Comparison of ENCODE assay signal across 8 cellular contexts in the genomic region with DNA sequence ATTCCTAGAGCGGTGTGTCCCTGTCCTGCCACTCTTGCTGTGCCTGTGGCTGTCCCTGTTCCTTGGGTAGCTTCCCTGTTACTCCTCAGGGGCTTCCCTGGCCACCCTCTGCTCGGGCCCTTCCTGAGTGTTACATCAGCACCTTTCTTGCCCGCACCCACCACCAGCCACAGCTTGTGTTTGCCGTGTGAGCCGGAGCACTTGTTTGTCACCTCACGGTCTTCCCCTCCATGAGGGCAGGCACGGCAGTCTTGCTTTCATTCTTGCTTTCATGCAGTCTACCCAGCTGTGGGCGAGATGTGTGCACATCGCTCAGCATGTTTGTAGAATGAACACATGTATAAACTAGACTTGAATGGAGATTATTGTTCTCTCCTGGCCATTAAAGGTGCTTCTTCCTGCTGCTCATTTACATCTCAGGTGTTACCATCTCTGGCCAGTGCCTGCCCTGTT. TPM values are rescaled to one million over a fixed set of nuclear protein-coding genes. Genes with fewer than 3 reads are reported as not detected.
DNase-seq lines count a peak whose midpoint lies in the region; ATAC-seq and TF ChIP-seq lines count a peak whose summit lies in the region.

No MANE protein-coding gene starts in this region.

- H3K4me3 ChIP-seq in A673 (ENCODE audit: low read depth, low read length, poor library complexity, severe bottlenecking): no peak overlapping the region
- H3K4me3 ChIP-seq in stomach: no peak overlapping the region

- peaks cover 49% of the 10 kb centered on the region for H3K36me3 Mint-ChIP-seq in activated CD4-positive, alpha-beta T cell treated with anti-CD3 and anti-CD28 coated beads, Interleukin-2, amount 10 ng/mL, durations not matched to agents 24 days and 14 days (ENCODE audit: low read depth)
- no peaks in the 10 kb centered on the region for H3K36me3 Mint-ChIP-seq in HFFc6 (ENCODE audit: low read depth)

- ATAC-seq in GM19351 (IDR thresholded peaks at IDR 0.05; ENCODE audit: unreplicated experiment) (peak; percentile 71), HG03354 (IDR thresholded peaks at IDR 0.05; ENCODE audit: poor library complexity, severe bottlenecking, unreplicated experiment) (peak; percentile 80), foreskin keratinocyte (peak; percentile 69)

- no peak for TF ChIP-seq CTCF in A673 (conservative IDR thresholded peaks at IDR 0.05; ENCODE audit: low read depth, low read length)
- TF ChIP-seq CTCF in foreskin keratinocyte (conservative IDR thresholded peaks at IDR 0.05): no peak
- no peak for TF ChIP-seq CTCF in stomach (IDR thresholded peaks at IDR 0.05)
- TF ChIP-seq CTCF in HFFc6 (IDR thresholded peaks at IDR 0.05): no peak

- H3K4me1 ChIP-seq in A673 (ENCODE audit: insufficient read depth, low read length, poor library complexity, severe bottlenecking) (peaks cover 23% of the 10 kb centered on the region), foreskin keratinocyte (peaks cover 5% of the 10 kb centered on the region), stomach (peaks cover 0 to 36% (median 13%) of the 10 kb centered on the region in 4 donors)

- H3K9me3 ChIP-seq in A673 (ENCODE audit: low read depth, low read length, poor library complexity, severe bottlenecking): no peaks in the 10 kb centered on the region
- H3K9me3 ChIP-seq in stomach: no peaks in the 10 kb centered on the region

- H3K4me3 Mint-ChIP-seq in activated CD4-positive, alpha-beta T cell treated with anti-CD3 and anti-CD28 coated beads, Interleukin-2, amount 10 ng/mL, durations not matched to agents 24 days and 14 days: peak overlapping the region; percentile 83
- no peak overlapping the region for H3K4me3 Mint-ChIP-seq in HFFc6

- no peak for TF ChIP-seq EP300 in stomach (IDR thresholded peaks at IDR 0.05)

- no TSS peak for BruUV-seq in A673 (replicated peaks; lab: Mats Ljungman, UMichigan)

- no peak for TF ChIP-seq POLR2A in stomach (IDR thresholded peaks at IDR 0.05)

- no peaks in the 10 kb centered on the region for H3K36me3 ChIP-seq in A673 (ENCODE audit: insufficient read depth, low read length, poor library complexity, severe bottlenecking)
- H3K36me3 ChIP-seq in stomach: no peaks in the 10 kb centered on the region

- H3K27me3 Mint-ChIP-seq in activated CD4-positive, alpha-beta T cell treated with anti-CD3 and anti-CD28 coated beads, Interleukin-2, amount 10 ng/mL, durations not matched to agents 24 days and 14 days: no peaks in the 10 kb centered on the region
- H3K27me3 Mint-ChIP-seq in HFFc6 (ENCODE audit: insufficient read depth): no peaks in the 10 kb centered on the region; the same call in 1 of the 2 replicates

- peak overlapping the region; percentile 40 for H3K27ac ChIP-seq in A673 (ENCODE audit: low read depth, low read length, poor library complexity, severe bottlenecking)
- no peak overlapping the region for H3K27ac ChIP-seq in foreskin keratinocyte
- H3K27ac ChIP-seq in stomach: peak overlapping the region in 3 of 5 donors; percentile 39 to 63 (median 41)

- DNase-seq in A673 (ENCODE audit: low spot score) (no peak), foreskin keratinocyte (peak; percentile 59 to 61), stomach (peak; percentile 49), HFFc6 (no peak), GM19240 (ENCODE audit: insufficient read length, low spot score) (no peak)
- DNase-seq in activated CD4-positive, alpha-beta T cell treated with anti-CD3 and anti-CD28 coated beads, Interleukin-2, amount 10 ng/mL, durations not matched to agents 24 days and 14 days: peak; percentile 90

- CTCF ChIA-PET in A673 (lab: Charles Lee): interaction anchor here (0.6 kb wide), 1 partner anchor 102 kb away, joined by 6 read pairs; no protein-coding TSS in a partner anchor

- intact Hi-C loops in A673 (cut with micrococcal nuclease; ENCODE audit: unreplicated experiment): no loop called here
- intact Hi-C loops in activated CD4-positive, alpha-beta T cell treated with anti-CD3 and anti-CD28 coated beads, Interleukin-2, amount 10 ng/mL, durations not matched to agents 24 days and 14 days (cut with micrococcal nuclease): loop anchor here (1.0 kb wide), 2 partner anchors 12 to 41 kb away; no protein-coding TSS in a partner anchor
- intact Hi-C loops in stomach (cut with DNase I; ENCODE audit: low total_unique reads): no loop called here

- H3K9me3 Mint-ChIP-seq in activated CD4-positive, alpha-beta T cell treated with anti-CD3 and anti-CD28 coated beads, Interleukin-2, amount 10 ng/mL, durations not matched to agents 24 days and 14 days: no peaks in the 10 kb centered on the region
- H3K9me3 Mint-ChIP-seq in HFFc6: no peaks in the 10 kb centered on the region

- H3K27me3 ChIP-seq in A673 (replicated peaks; ENCODE audit: insufficient read depth, low read depth, low read length, poor library complexity): no peaks in the 10 kb centered on the region
- no peaks in the 10 kb centered on the region for H3K27me3 ChIP-seq in foreskin keratinocyte
- no peaks in the 10 kb centered on the region for H3K27me3 ChIP-seq in stomach

- WGBS in stomach, 5 donors: 30 to 59% (median 48%) methylated on average over 9 of the region's 9 CpGs

- H3K27ac Mint-ChIP-seq in activated CD4-positive, alpha-beta T cell treated with anti-CD3 and anti-CD28 coated beads, Interleukin-2, amount 10 ng/mL, durations not matched to agents 24 days and 14 days: peak overlapping the region; percentile 94
- no peak overlapping the region for H3K27ac Mint-ChIP-seq in HFFc6

- peaks cover 70% of the 10 kb centered on the region for H3K4me1 Mint-ChIP-seq in activated CD4-positive, alpha-beta T cell treated with anti-CD3 and anti-CD28 coated beads, Interleukin-2, amount 10 ng/mL, durations not matched to agents 24 days and 14 days
- peaks cover 35% of the 10 kb centered on the region for H3K4me1 Mint-ChIP-seq in HFFc6 (ENCODE audit: low read depth)

- POLR2A ChIA-PET in A673 (lab: Charles Lee; ENCODE audit: low non-redundant PET): no interaction called here

RNA-seq across cellular contexts. Expression of gene TRAF3, which starts 42.0 kb away (rescaled TPM):
- 48.2 and 49.3 TPM in 2 replicates for total RNA-seq in A673 (2021)
- total RNA-seq in activated CD4-positive, alpha-beta T cell treated with anti-CD3 and anti-CD28 coated beads, Interleukin-2, amount 10 ng/mL, durations not matched to agents 24 days and 14 days: 64.6 and 68.8 TPM in 2 replicates
- 19.9 and 20.4 TPM in 2 replicates for total RNA-seq in foreskin keratinocyte
- polyA plus RNA-seq in foreskin keratinocyte: 9.2 and 10.1 TPM in 2 replicates
- total RNA-seq in stomach: 10 to 100 TPM in 1 of 5 donors, 1 to 10 TPM in 4; 4.0 to 30.1 (median 7.5) TPM
- 1 to 10 TPM; 3.5 to 7.0 (median 3.9) TPM for polyA plus RNA-seq in stomach
- total RNA-seq in HFFc6 (2021; fragmentation: NEBNext Ultra II Directional; extraction: Animal tissue kit (Norgen Biotek cat#: 25700)): 10 to 100 TPM; 19.9 to 28.8 (median 22.6) TPM

Comparison
In these comparisons a context has a peak if more than half of its experiments do, and no peak if none do; other contexts are left out.
1. DNase-seq: peak in activated CD4-positive, alpha-beta T cell treated with anti-CD3 and anti-CD28 coated beads, Interleukin-2, amount 10 ng/mL, durations not matched to agents 24 days and 14 days (single experiment), foreskin keratinocyte (2 of 2) and stomach (single experiment); none in A673 (single experiment), HFFc6 (single experiment) and GM19240 (single experiment).
2. Peak in every context shown above with its lines, with median percentiles within 50 percentile points of each other: ATAC-seq.